ENCODE assay signal across 8 cellular contexts in the genomic region with DNA sequence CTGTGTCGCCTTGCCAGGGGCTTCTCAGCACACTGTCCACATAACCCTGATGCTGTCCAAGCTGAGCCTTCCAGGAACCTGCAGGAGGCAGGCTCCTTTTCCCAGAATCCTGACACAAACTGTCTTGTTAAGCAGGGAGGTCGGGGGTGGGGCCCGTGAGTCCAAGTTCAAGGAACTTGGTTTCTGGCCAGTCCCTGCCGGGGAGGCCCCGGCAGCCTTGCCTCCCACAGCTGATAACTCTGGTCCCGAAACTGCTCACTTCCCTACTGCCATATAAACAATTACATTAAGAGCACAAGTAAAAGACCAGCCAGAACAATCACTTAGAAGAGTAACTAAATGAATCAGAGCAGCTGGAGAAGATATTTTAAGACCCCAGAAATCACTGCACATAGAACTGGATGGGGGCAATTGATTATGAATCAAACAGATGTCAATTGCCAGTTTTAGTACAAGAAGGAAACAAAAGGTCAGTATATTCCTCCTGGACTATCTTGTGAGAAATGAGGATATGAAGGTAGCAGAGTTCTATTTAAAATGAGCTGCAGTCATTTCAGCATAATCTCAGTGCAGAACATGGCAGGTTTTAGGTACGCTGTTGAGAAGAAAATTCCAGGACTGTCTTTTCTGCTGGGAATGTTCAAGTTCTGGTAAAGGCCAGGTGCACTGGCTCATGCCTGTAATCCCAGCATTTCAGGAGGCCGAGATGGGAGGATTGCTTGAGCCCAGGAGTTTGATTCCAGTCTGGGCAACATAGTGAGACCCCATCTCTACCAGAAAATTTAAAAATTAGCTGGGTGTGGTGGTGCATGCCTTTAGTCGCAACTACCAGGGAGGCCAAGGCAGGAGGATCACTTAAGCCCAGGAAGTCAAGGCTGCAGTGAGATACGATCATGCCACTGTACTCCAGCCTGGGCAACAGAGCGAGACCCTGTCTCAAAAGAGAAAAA.
A peak's percentile ranks its signal among the peaks of the same experiment; 100 is the strongest.
DNase-seq lines count a peak whose midpoint lies in the region; ATAC-seq, FAIRE-seq and TF ChIP-seq lines count a peak whose summit lies in the region.

No MANE protein-coding gene starts in this region.

- WGBS in small intestine, 3 donors = 45 to 56% (median 55%) methylated on average over 11 of the region's 11 CpGs

- H3K27ac Mint-ChIP-seq in activated CD4-positive, alpha-beta memory T cell treated with anti-CD3 and anti-CD28 coated beads, Interleukin-2, amount 10 ng/mL, durations not matched to agents 7 days and 5 days = no peak overlapping the region

- in situ Hi-C loops in KBM-7 (cut with MboI; ENCODE audit: low pct_unique_long_range_greater_than_20kb, low sequenced_read_pairs) = no loop called here

- H3K27me3 ChIP-seq in small intestine (ENCODE audit: control insufficient read depth in 2 of 2, insufficient read depth in 2 of 2, low read length in 2 of 2) = no peaks in the 10 kb centered on the region

- peak; percentile 41 for FAIRE-seq in GM12891 (lab: Jason Lieb, UNC)
- no peak for FAIRE-seq in small intestine (lab: Jason Lieb, UNC)

- peaks cover 7% of the 10 kb centered on the region for H3K4me1 Mint-ChIP-seq in activated CD4-positive, alpha-beta memory T cell treated with anti-CD3 and anti-CD28 coated beads, Interleukin-2, amount 10 ng/mL, durations not matched to agents 7 days and 5 days

- POLR2A ChIA-PET in activated CD4-positive, alpha-beta memory T cell treated with anti-CD3 and anti-CD28 coated beads, Interleukin-2, amount 10 ng/mL, durations not matched to agents 7 days and 5 days (lab: Charles Lee) = no interaction called here

- no peak overlapping the region for H3K4me3 Mint-ChIP-seq in activated CD4-positive, alpha-beta memory T cell treated with anti-CD3 and anti-CD28 coated beads, Interleukin-2, amount 10 ng/mL, durations not matched to agents 7 days and 5 days

- H3K4me3 ChIP-seq in fibroblast of villous mesenchyme (ENCODE audit: low read depth, low read length) (no peak overlapping the region), small intestine (ENCODE audit: low read depth in 1 of 2, low read length in 2 of 2) (no peak overlapping the region)

- no peaks in the 10 kb centered on the region for H3K9me3 ChIP-seq in small intestine (ENCODE audit: control insufficient read depth, low read depth)

- H3K36me3 Mint-ChIP-seq in activated CD4-positive, alpha-beta memory T cell treated with anti-CD3 and anti-CD28 coated beads, Interleukin-2, amount 10 ng/mL, durations not matched to agents 7 days and 5 days (ENCODE audit: low read depth) = no peaks in the 10 kb centered on the region

- DNase-seq in GM12891 (ENCODE audit: insufficient read length, low spot score) (peak; percentile 57), KBM-7 (peak; percentile 17), fibroblast of villous mesenchyme (ENCODE audit: low read depth) (peak; percentile 52), small intestine (peak; percentile 65), HCEC 1CT (no peak), epidermal melanocyte (ENCODE audit: insufficient read length, low spot score) (no peak)
- no peak for DNase-seq in activated CD4-positive, alpha-beta memory T cell treated with anti-CD3 and anti-CD28 coated beads, Interleukin-2, amount 10 ng/mL, durations not matched to agents 7 days and 5 days

- CTCF ChIA-PET in activated CD4-positive, alpha-beta memory T cell treated with anti-CD3 and anti-CD28 coated beads, Interleukin-2, amount 10 ng/mL, durations not matched to agents 7 days and 5 days (lab: Charles Lee) = no interaction called here

- H3K27ac ChIP-seq in small intestine (ENCODE audit: low read depth in 1 of 2, low read length in 1 of 2) = peak overlapping the region in 1 of 2 donors; percentile 67

- peak; percentile 88 for ATAC-seq in GM21576 (IDR thresholded peaks at IDR 0.05; ENCODE audit: unreplicated experiment)

- peaks cover 0 to 2% of the 10 kb centered on the region in 2 donors for H3K36me3 ChIP-seq in small intestine (ENCODE audit: control insufficient read depth in 2 of 2, insufficient read depth in 2 of 2, low read length in 2 of 2)

- H3K4me1 ChIP-seq in small intestine (ENCODE audit: control insufficient read depth in 2 of 2, insufficient read depth in 1 of 2, low read depth in 1 of 2, low read length in 1 of 2) = peaks cover 0 to 16% of the 10 kb centered on the region in 2 donors

- peak; percentile 10 for TF ChIP-seq CTCF in fibroblast of villous mesenchyme (IDR thresholded peaks at IDR 0.05; ENCODE audit: insufficient read depth, low read depth, low read length)

- no peak for TF ChIP-seq POLR2A in GM12891 (IDR thresholded peaks at IDR 0.05; ENCODE audit: low read depth, low read length)

- no peaks in the 10 kb centered on the region for H3K9me3 Mint-ChIP-seq in activated CD4-positive, alpha-beta memory T cell treated with anti-CD3 and anti-CD28 coated beads, Interleukin-2, amount 10 ng/mL, durations not matched to agents 7 days and 5 days

- no peaks in the 10 kb centered on the region for H3K27me3 Mint-ChIP-seq in activated CD4-positive, alpha-beta memory T cell treated with anti-CD3 and anti-CD28 coated beads, Interleukin-2, amount 10 ng/mL, durations not matched to agents 7 days and 5 days

TF ChIP-seq in GM12891, 5 proteins besides CTCF, POLR2A, EP300 and RAD21:
- TF ChIP-seq SPI1 (IDR thresholded peaks at IDR 0.05; ENCODE audit: low read depth, low read length) (peak; percentile 99), POLR2AphosphoS5 (IDR thresholded peaks at IDR 0.05; ENCODE audit: low read depth, low read length) (no peak), POU2F2 (IDR thresholded peaks at IDR 0.05; ENCODE audit: low read depth, low read length) (no peak), TAF1 (IDR thresholded peaks at IDR 0.05; ENCODE audit: low read depth, low read length) (no peak), PAX5 (IDR thresholded peaks at IDR 0.05; ENCODE audit: insufficient read depth, low read length, severe bottlenecking) (peak; percentile 27)
TF ChIP-seq in GM12891: peak in this region for 2.

Comparison
In these comparisons a context has a peak if more than half of its experiments do, and no peak if none do; other contexts are left out.
1. DNase-seq: peak in GM12891 (single experiment), KBM-7 (single experiment), fibroblast of villous mesenchyme (single experiment) and small intestine (single experiment); none in HCEC 1CT (single experiment), activated CD4-positive, alpha-beta memory T cell treated with anti-CD3 and anti-CD28 coated beads, Interleukin-2, amount 10 ng/mL, durations not matched to agents 7 days and 5 days (single experiment) and epidermal melanocyte (single experiment).